In the genomic region with DNA sequence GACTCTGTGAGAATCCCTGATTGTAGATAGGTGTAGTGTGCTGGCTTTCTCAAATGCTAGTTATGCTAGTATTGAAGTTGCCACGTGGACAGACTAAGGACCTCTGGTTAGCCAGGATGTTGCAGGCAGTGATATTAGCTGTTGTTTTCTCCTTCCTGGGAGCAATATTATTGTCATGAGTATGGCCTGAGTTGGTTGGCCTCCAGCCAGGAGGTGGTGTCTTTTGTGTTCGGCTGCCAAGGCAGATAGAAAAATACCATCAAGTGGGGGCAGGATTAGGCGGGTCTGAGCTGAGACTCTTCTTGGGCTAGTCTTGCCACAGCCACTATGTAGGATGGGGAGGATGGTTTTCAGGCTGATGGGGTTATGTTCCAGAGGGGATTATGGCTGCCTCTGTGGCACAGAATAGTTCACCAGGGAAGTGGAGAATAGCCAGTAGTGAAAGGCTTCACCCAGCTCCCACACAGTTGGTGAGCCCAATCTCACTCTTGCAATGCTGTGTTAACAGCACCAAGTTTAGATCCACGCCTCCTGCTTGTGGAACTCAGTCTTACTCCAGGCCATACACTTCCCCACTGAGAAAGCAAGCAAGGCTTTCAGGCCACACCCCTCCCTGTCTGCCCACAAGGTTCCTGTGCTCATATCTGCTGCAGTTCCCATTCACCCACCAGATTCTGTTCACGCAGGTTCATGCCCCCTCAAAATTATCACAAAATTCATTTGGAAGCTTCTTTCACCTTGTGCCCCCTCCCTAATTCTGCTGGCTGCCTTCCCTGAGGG, we compare ENCODE assay signal across 19 cellular contexts. TPM values are rescaled to one million over a fixed set of nuclear protein-coding genes. Genes with fewer than 3 reads are reported as not detected.
"Had no signal": no experiment of that assay in that cellular context is flagged by ENCODE, and none has a peak within 500 bp of the region (broad histone marks: within the 10 kb centered on the region; RNA-seq: fewer than 3 reads in every experiment).

No MANE protein-coding gene starts in this region.

- H3K27ac Mint-ChIP-seq: activated naive CD8-positive, alpha-beta T cell treated with anti-CD3 and anti-CD28 coated beads, Interleukin-2, amount 10 ng/mL, durations not matched to agents 7 days and 5 days; effector memory CD8-positive, alpha-beta T cell; natural killer cell treated with Interleukin-12 subunit alpha and Interleukin-12 subunit beta and Interleukin-15 and Interleukin-18, amount 100 ng/mL, for 72 hours; stimulated activated naive CD8-positive, alpha-beta T cell treated with anti-CD3 and anti-CD28 coated beads, Interleukin-15, Interleukin-2, amounts not matched to agents 100 ng/mL and 50 ng/mL, for 24 hours had no signal

- H3K27ac ChIP-seq: epithelial cell of prostate, left lung, suprapubic skin, upper lobe of left lung, VCaP had no signal

- DNase-seq: activated CD4-positive, alpha-beta T cell treated with anti-CD3 and anti-CD28 coated beads for 1 hour; activated CD4-positive, alpha-beta T cell treated with anti-CD3 and anti-CD28 coated beads, Interleukin-2, amount 50 U/mL, for 4 hours; activated naive CD4-positive, alpha-beta T cell; activated naive CD8-positive, alpha-beta T cell treated with anti-CD3 and anti-CD28 coated beads, Interleukin-2, amount 10 ng/mL, durations not matched to agents 7 days and 5 days; activated T-cell treated with anti-CD3 and anti-CD28 coated beads for 4 hours; anterior cingulate cortex; dermis blood vessel endothelial cell; effector memory CD8-positive, alpha-beta T cell; left lung; mesenchymal stem cell; nucleus accumbens; T-helper 1 cell; T1000; upper lobe of left lung had no signal

- H3K4me1 ChIP-seq: left lung, suprapubic skin had no signal

- H3K4me3 Mint-ChIP-seq: activated naive CD8-positive, alpha-beta T cell treated with anti-CD3 and anti-CD28 coated beads, Interleukin-2, amount 10 ng/mL, durations not matched to agents 7 days and 5 days; effector memory CD8-positive, alpha-beta T cell; natural killer cell treated with Interleukin-12 subunit alpha and Interleukin-12 subunit beta and Interleukin-15 and Interleukin-18, amount 100 ng/mL, for 72 hours; stimulated activated naive CD8-positive, alpha-beta T cell treated with anti-CD3 and anti-CD28 coated beads, Interleukin-15, Interleukin-2, amounts not matched to agents 100 ng/mL and 50 ng/mL, for 24 hours had no signal

- H3K36me3 ChIP-seq: left lung, suprapubic skin, upper lobe of left lung had no signal

- H3K4me3 ChIP-seq: left lung, suprapubic skin, upper lobe of left lung had no signal

- H3K36me3 Mint-ChIP-seq: activated naive CD8-positive, alpha-beta T cell treated with anti-CD3 and anti-CD28 coated beads, Interleukin-2, amount 10 ng/mL, durations not matched to agents 7 days and 5 days; natural killer cell treated with Interleukin-12 subunit alpha and Interleukin-12 subunit beta and Interleukin-15 and Interleukin-18, amount 100 ng/mL, for 72 hours had no signal

- H3K9me3 ChIP-seq: suprapubic skin had no signal

- ATAC-seq: effector memory CD8-positive, alpha-beta T cell; left lung; natural killer cell treated with Interleukin-12 subunit alpha and Interleukin-12 subunit beta and Interleukin-15 and Interleukin-18, amount 100 ng/mL, for 72 hours had no signal

- H3K4me1 Mint-ChIP-seq: activated naive CD8-positive, alpha-beta T cell treated with anti-CD3 and anti-CD28 coated beads, Interleukin-2, amount 10 ng/mL, durations not matched to agents 7 days and 5 days had no signal

- H3K27me3 Mint-ChIP-seq: natural killer cell treated with Interleukin-12 subunit alpha and Interleukin-12 subunit beta and Interleukin-15 and Interleukin-18, amount 100 ng/mL, for 72 hours had no signal

- H3K27me3 ChIP-seq: left lung, suprapubic skin, upper lobe of left lung had no signal

RNA-seq across cellular contexts. Expression of a gene that starts 31.2 kb away (rescaled TPM):
- total RNA-seq: activated naive CD8-positive, alpha-beta T cell treated with anti-CD3 and anti-CD28 coated beads, Interleukin-2, amount 10 ng/mL, durations not matched to agents 7 days and 5 days; natural killer cell treated with Interleukin-12 subunit alpha and Interleukin-12 subunit beta and Interleukin-15 and Interleukin-18, amount 100 ng/mL, for 72 hours had no signal
